ENCODE assay signal across 4 cellular contexts in genomic region chr20:63049561-63050221, GRCh38.
TF ChIP-seq lines count a peak whose summit lies in the region.

No MANE protein-coding gene starts in this region.

TF ChIP-seq in SK-N-SH treated with all-trans-retinoic acid at 6 μM for 48 hours, 23 proteins besides CTCF, POLR2A, EP300 and RAD21 (continues in another document):
- no peak for TF ChIP-seq BACH2 (CRISPR knock-in tag; IDR thresholded peaks at IDR 0.05; ENCODE audit: borderline replicate concordance)
- TF ChIP-seq ZNF8 (CRISPR knock-in tag; IDR thresholded peaks at IDR 0.05), result no peak
- no peak for TF ChIP-seq ZC3H10 (CRISPR knock-in tag; IDR thresholded peaks at IDR 0.05)
- TF ChIP-seq ESRRG (CRISPR knock-in tag; IDR thresholded peaks at IDR 0.05), result no peak
- TF ChIP-seq TSHZ2 (CRISPR knock-in tag; IDR thresholded peaks at IDR 0.05), result no peak
- no peak for TF ChIP-seq RARB (CRISPR knock-in tag; IDR thresholded peaks at IDR 0.05)
- TF ChIP-seq ARNTL (CRISPR knock-in tag; IDR thresholded peaks at IDR 0.05; ENCODE audit: borderline replicate concordance, low read depth), result no peak
- TF ChIP-seq ZNF565 (CRISPR knock-in tag; conservative IDR thresholded peaks at IDR 0.05; ENCODE audit: low read depth), result no peak
- no peak for TF ChIP-seq ZFP30 (CRISPR knock-in tag; IDR thresholded peaks at IDR 0.05)
- TF ChIP-seq PPARA (CRISPR knock-in tag; IDR thresholded peaks at IDR 0.05; ENCODE audit: borderline replicate concordance), result no peak
- TF ChIP-seq CSRNP3 (CRISPR knock-in tag; IDR thresholded peaks at IDR 0.05), result no peak
- no peak for TF ChIP-seq ZFP3 (CRISPR knock-in tag; IDR thresholded peaks at IDR 0.05)

TF ChIP-seq in SK-N-SH, 30 proteins besides CTCF, POLR2A, EP300 and RAD21:
- TF ChIP-seq IRF3 (IDR thresholded peaks at IDR 0.05; ENCODE audit: low read depth, low read length), result no peak
- no peak for TF ChIP-seq JUND (IDR thresholded peaks at IDR 0.05)
- TF ChIP-seq MAX (IDR thresholded peaks at IDR 0.05; ENCODE audit: low read depth), result no peak
- TF ChIP-seq GABPA (IDR thresholded peaks at IDR 0.05; ENCODE audit: low read depth), result no peak
- TF ChIP-seq ELF1 (IDR thresholded peaks at IDR 0.05), result no peak
- no peak for TF ChIP-seq EZH2phosphoT487 (IDR thresholded peaks at IDR 0.05; ENCODE audit: borderline replicate concordance, low read depth)
- TF ChIP-seq TCF12 (IDR thresholded peaks at IDR 0.05), result no peak
- TF ChIP-seq SIN3A (IDR thresholded peaks at IDR 0.05; ENCODE audit: borderline replicate concordance, low read depth, low read length), result no peak
- no peak for TF ChIP-seq YY1 (IDR thresholded peaks at IDR 0.05; ENCODE audit: low read depth)
- no peak for TF ChIP-seq NFIC (IDR thresholded peaks at IDR 0.05; ENCODE audit: borderline replicate concordance)
- TF ChIP-seq MXI1 (IDR thresholded peaks at IDR 0.05; ENCODE audit: low read depth, low read length), result no peak
- TF ChIP-seq MEF2A (IDR thresholded peaks at IDR 0.05; ENCODE audit: borderline replicate concordance, low read depth), result no peak
- no peak for TF ChIP-seq FOXM1 (IDR thresholded peaks at IDR 0.05; ENCODE audit: low read depth)
- no peak for TF ChIP-seq POLR2AphosphoS5 (IDR thresholded peaks at IDR 0.05; ENCODE audit: low read depth, low read length)
- no peak for TF ChIP-seq SMC3 (IDR thresholded peaks at IDR 0.05; ENCODE audit: low read depth, low read length)
- TF ChIP-seq TEAD4 (IDR thresholded peaks at IDR 0.05; ENCODE audit: borderline replicate concordance, insufficient read depth), result no peak
- TF ChIP-seq RCOR1 (IDR thresholded peaks at IDR 0.05; ENCODE audit: low read length), result no peak
- TF ChIP-seq RFX5 (IDR thresholded peaks at IDR 0.05; ENCODE audit: low read length), result no peak
- TF ChIP-seq PBX3 (IDR thresholded peaks at IDR 0.05), result no peak
- no peak for TF ChIP-seq ZBTB33 (IDR thresholded peaks at IDR 0.05; ENCODE audit: borderline replicate concordance, low read depth)

TF ChIP-seq in HCT116, 20 proteins besides CTCF, POLR2A, EP300 and RAD21:
- no peak for TF ChIP-seq ZBTB33 (IDR thresholded peaks at IDR 0.05; ENCODE audit: extremely low read depth, insufficient replicate concordance, low read length)
- no peak for TF ChIP-seq MAX (IDR thresholded peaks at IDR 0.05)
- no peak for TF ChIP-seq REST (IDR thresholded peaks at IDR 0.05; ENCODE audit: low read depth)
- no peak for TF ChIP-seq ELF1 (IDR thresholded peaks at IDR 0.05; ENCODE audit: borderline replicate concordance, low read depth)
- no peak for TF ChIP-seq SP1 (IDR thresholded peaks at IDR 0.05; ENCODE audit: low read depth)
- no peak for TF ChIP-seq EZH2phosphoT487 (IDR thresholded peaks at IDR 0.05; ENCODE audit: borderline replicate concordance)
- TF ChIP-seq ZFX (IDR thresholded peaks at IDR 0.05), result no peak
- no peak for TF ChIP-seq CEBPB (IDR thresholded peaks at IDR 0.05; ENCODE audit: low read depth)
- TF ChIP-seq ZNF274 (IDR thresholded peaks at IDR 0.05; ENCODE audit: low read depth, low read length), result no peak
- TF ChIP-seq SIN3A (IDR thresholded peaks at IDR 0.05; ENCODE audit: low read depth), result no peak
- TF ChIP-seq JUND (IDR thresholded peaks at IDR 0.05), result no peak
- TF ChIP-seq TCF7L2 (IDR thresholded peaks at IDR 0.05; ENCODE audit: borderline replicate concordance, extremely low read depth, insufficient read depth, insufficient read length), result no peak
TF ChIP-seq in HCT116: peak in this region for 0.

TF ChIP-seq in GM12878, 131 proteins besides CTCF, POLR2A, EP300 and RAD21:
- TF ChIP-seq ZBTB11 (CRISPR knock-in tag; IDR thresholded peaks at IDR 0.05), result no peak
- no peak for TF ChIP-seq CUX1 (IDR thresholded peaks at IDR 0.05; ENCODE audit: insufficient replicate concordance, low read depth, low read length)
- no peak for TF ChIP-seq BCL11A (IDR thresholded peaks at IDR 0.05; ENCODE audit: low read depth, low read length)
- no peak for TF ChIP-seq IKZF1 (conservative IDR thresholded peaks at IDR 0.05)
- no peak for TF ChIP-seq SIX5 (IDR thresholded peaks at IDR 0.05; ENCODE audit: low read depth, low read length, severe bottlenecking)
- TF ChIP-seq USF1 (IDR thresholded peaks at IDR 0.05; ENCODE audit: borderline replicate concordance, extremely low read length, insufficient read depth, low read depth, low read length), result no peak
